In genomic region chr19:58022283-58022660, GRCh38 we compare ENCODE assay signal across 1 cellular context.
TF ChIP-seq lines count a peak whose summit lies in the region.

No MANE protein-coding gene starts in this region.

TF ChIP-seq in H1, 55 proteins besides CTCF, POLR2A, EP300 and RAD21:
- no peak for TF ChIP-seq SUZ12 (IDR thresholded peaks at IDR 0.05; ENCODE audit: low read length)
- TF ChIP-seq HDAC2 (IDR thresholded peaks at IDR 0.05; ENCODE audit: borderline replicate concordance in 1 of 2, low read depth in 2 of 2, low read length in 2 of 2) = no peak
- TF ChIP-seq EGR1 (IDR thresholded peaks at IDR 0.05; ENCODE audit: borderline replicate concordance, low read depth, low read length) = no peak
- TF ChIP-seq USF2 (IDR thresholded peaks at IDR 0.05; ENCODE audit: low read length) = no peak
- TF ChIP-seq SAP30 (IDR thresholded peaks at IDR 0.05; ENCODE audit: insufficient read depth, insufficient replicate concordance, low read length) = no peak
- no peak for TF ChIP-seq HDAC6 (IDR thresholded peaks at IDR 0.05; ENCODE audit: low read depth, low read length)
- TF ChIP-seq TEAD4 (IDR thresholded peaks at IDR 0.05; ENCODE audit: low read depth, low read length) = no peak
- TF ChIP-seq MAX (IDR thresholded peaks at IDR 0.05) = no peak
- TF ChIP-seq CHD1 (IDR thresholded peaks at IDR 0.05; ENCODE audit: low read depth, low read length) = no peak
- no peak for TF ChIP-seq CHD7 (IDR thresholded peaks at IDR 0.05; ENCODE audit: insufficient replicate concordance, low read length)
